In genomic region chr2:7012141-7012809, GRCh38 we compare ENCODE assay signal across 12 cellular contexts.
DNase-seq lines count a peak whose midpoint lies in the region; ATAC-seq and TF ChIP-seq lines count a peak whose summit lies in the region.
"Had no signal": no experiment of that assay in that cellular context is flagged by ENCODE, and none has a peak within 500 bp of the region (broad histone marks: within the 10 kb centered on the region; RNA-seq: fewer than 3 reads in every experiment).

No MANE protein-coding gene starts in this region.

- peak overlapping the region; percentile 16 for H3K9ac ChIP-seq in mesenchymal stem cell (ENCODE audit: low read length)

- no peak overlapping the region for H3K18ac ChIP-seq in mesenchymal stem cell (ENCODE audit: low read depth in 1 of 2, low read length in 2 of 2)

- TF ChIP-seq POLR2A in transverse colon (IDR thresholded peaks at IDR 0.05) = no peak

- peaks cover 65% of the 10 kb centered on the region for H3K4me1 ChIP-seq in BE2C
- no peaks in the 10 kb centered on the region for H3K4me1 ChIP-seq in mesenchymal stem cell (ENCODE audit: control insufficient read depth, insufficient read depth, low read depth, low read length)
- H3K4me1 ChIP-seq in transverse colon = peaks cover under 1 to 21% (median 13%) of the 10 kb centered on the region in 4 donors
- H3K4me1 ChIP-seq: Caco-2 had no signal

- H3K36me3 ChIP-seq in BE2C (peaks cover 2% of the 10 kb centered on the region; the same call in 1 of the 2 replicates), mesenchymal stem cell (ENCODE audit: control insufficient read depth in 1 of 2, insufficient read depth in 2 of 2, low read depth in 1 of 2, low read length in 2 of 2) (no peaks in the 10 kb centered on the region), transverse colon (no peaks in the 10 kb centered on the region)

- peak overlapping the region; percentile 21; the same call in 1 of the 2 replicates for H3K4me3 ChIP-seq in BE2C (ENCODE audit: low read depth, low read length)
- H3K4me3 ChIP-seq in mesenchymal stem cell (ENCODE audit: insufficient read depth in 1 of 2, low read depth in 1 of 2, low read length in 2 of 2) = no peak overlapping the region
- H3K4me3 ChIP-seq in transverse colon = no peak overlapping the region

- no peak overlapping the region for H3K4ac ChIP-seq in mesenchymal stem cell (ENCODE audit: low read depth in 1 of 2, low read length in 2 of 2)

- DNase-seq in BE2C = peak; percentile 86
- DNase-seq in NCI-H1694 treated with DMSO at 0.1 percent for 48 hours (lab: John Stamatoyannopoulos, UW) = peak; percentile 49
- peak in 37 of 56 donors; percentile 12 to 70 (median 38) for DNase-seq in amygdala (lab: John Stamatoyannopoulos, UW)
- peak; percentile 82 for DNase-seq in mesenchymal stem cell
- DNase-seq in transverse colon = no peak
- DNase-seq in stimulated activated CD4-positive, alpha-beta T cell treated with anti-CD3 and anti-CD28 coated beads, Interleukin-2, amount 100 ng/mL, for 48 hours = no peak
- no peak for DNase-seq in stimulated activated naive CD4-positive, alpha-beta T cell (lab: John Stamatoyannopoulos, UW)
- DNase-seq: activated CD4-positive, alpha-beta T cell treated with anti-CD3 and anti-CD28 coated beads, Interleukin-2, amount 10 ng/mL, durations not matched to agents 24 days and 14 days; Caco-2; HCEC 1CT; natural killer cell had no signal

- no peak overlapping the region for H3K14ac ChIP-seq in mesenchymal stem cell (ENCODE audit: low read length in 2 of 2)

- intact Hi-C loops in transverse colon (cut with DNase I; ENCODE audit: low total_unique reads) = loop anchor here (10.0 kb wide), 1 partner anchor 97 kb away; the partner anchor contains the start of gene RNF144A

- peak overlapping the region; percentile 40 for H2BK120ac ChIP-seq in mesenchymal stem cell (ENCODE audit: low read depth, low read length)

- in situ Hi-C loops in transverse colon (cut with MboI; ENCODE audit: low pct_ligation_motif_present in 1 of 4, low pct_unique_long_range_greater_than_20kb in 1 of 4, low sequenced_read_pairs in 3 of 4) = loop anchor here in 1 of 4 donors (25.0 kb wide), 1 partner anchor 100 kb away; the partner anchor contains the start of gene RNF144A

- H2BK15ac ChIP-seq in mesenchymal stem cell (ENCODE audit: low read depth, poor library complexity, severe bottlenecking) = no peak overlapping the region

- H3K79me1 ChIP-seq in mesenchymal stem cell (replicated peaks; ENCODE audit: low read length, poor library complexity, severe bottlenecking) = no peaks in the 10 kb centered on the region

- H2AFZ ChIP-seq in mesenchymal stem cell (ENCODE audit: low read depth, low read length) = no peak overlapping the region

- no peak for TF ChIP-seq EP300 in transverse colon (IDR thresholded peaks at IDR 0.05; ENCODE audit: low read depth)

- ATAC-seq in GM21528 (IDR thresholded peaks at IDR 0.05; ENCODE audit: low FRiP score, unreplicated experiment) = no peak
- ATAC-seq: natural killer cell had no signal

- no peak overlapping the region for H2AK5ac ChIP-seq in mesenchymal stem cell (ENCODE audit: low read length, severe bottlenecking)

- no peak overlapping the region for H3K23ac ChIP-seq in mesenchymal stem cell (ENCODE audit: low read length in 2 of 2)

- TF ChIP-seq CTCF in BE2C (IDR thresholded peaks at IDR 0.05; ENCODE audit: low read depth, low read length) (no peak), transverse colon (IDR thresholded peaks at IDR 0.05) (no peak)

- no peak overlapping the region for H3K4me2 ChIP-seq in mesenchymal stem cell (ENCODE audit: low read length, poor library complexity, severe bottlenecking)

- H3K27ac ChIP-seq in mesenchymal stem cell (ENCODE audit: low read length, poor library complexity, severe bottlenecking) (no peak overlapping the region), transverse colon (peak overlapping the region in 2 of 4 donors; percentile 44 to 54)

- peak overlapping the region in 1 of 2 experiments; percentile 55 for H2BK12ac ChIP-seq in mesenchymal stem cell (ENCODE audit: low read length in 2 of 2)

- peak overlapping the region; percentile 53 for H4K8ac ChIP-seq in mesenchymal stem cell (ENCODE audit: low read length)

- H4K91ac ChIP-seq in mesenchymal stem cell (ENCODE audit: low read length) = no peak overlapping the region

- no peaks in the 10 kb centered on the region for H3K9me3 ChIP-seq in BE2C
- H3K9me3 ChIP-seq in mesenchymal stem cell (ENCODE audit: control insufficient read depth, low read length) = no peaks in the 10 kb centered on the region
- H3K9me3 ChIP-seq in transverse colon = no peaks in the 10 kb centered on the region
- H3K9me3 ChIP-seq: Caco-2 had no signal

- WGBS in mesenchymal stem cell = 85% methylated on average over 7 of the region's 7 CpGs
- 87 to 92% methylated on average over 2 to 7 of the region's 7 CpGs for WGBS in transverse colon (ENCODE audit: low coverage in 1 of 2), 2 donors

- H3K27me3 ChIP-seq in BE2C (no peaks in the 10 kb centered on the region), mesenchymal stem cell (ENCODE audit: control insufficient read depth in 1 of 2, insufficient read depth in 1 of 2, low read length in 2 of 2) (no peaks in the 10 kb centered on the region), transverse colon (no peaks in the 10 kb centered on the region)

- no peak overlapping the region for H2BK5ac ChIP-seq in mesenchymal stem cell (ENCODE audit: low read depth, low read length, poor library complexity, severe bottlenecking)

Comparison
In these comparisons a context has a peak if more than half of its experiments do, and no peak if none do; other contexts are left out.
1. DNase-seq: peak in BE2C (single experiment), NCI-H1694 treated with DMSO at 0.1 percent for 48 hours (single experiment), amygdala (37 of 56) and mesenchymal stem cell (single experiment); none in transverse colon (single experiment), stimulated activated CD4-positive, alpha-beta T cell treated with anti-CD3 and anti-CD28 coated beads, Interleukin-2, amount 100 ng/mL, for 48 hours (0 of 2) and stimulated activated naive CD4-positive, alpha-beta T cell (0 of 6).